14 cellular contexts compared by ENCODE assay signal in the genomic region with DNA sequence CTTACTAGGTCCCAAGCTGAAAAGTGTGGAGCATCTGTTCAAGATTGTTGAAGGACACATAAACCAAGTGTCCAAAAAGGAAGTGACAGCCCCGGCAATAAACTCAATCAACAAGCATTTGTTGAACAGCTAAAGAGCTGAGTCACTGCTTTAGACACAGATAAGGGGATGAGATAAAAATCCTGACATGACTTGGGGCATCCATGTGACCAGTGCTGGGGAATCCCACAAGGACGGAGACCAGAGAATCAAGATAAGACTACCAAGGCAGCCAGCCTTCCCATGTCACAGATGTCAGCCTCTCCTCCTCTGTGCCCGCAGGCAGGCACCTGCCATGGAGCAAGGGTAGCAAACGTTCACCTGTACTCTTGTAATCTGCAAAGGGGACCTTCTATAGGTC.
A peak's percentile ranks its signal among the peaks of the same experiment; 100 is the strongest.
DNase-seq lines count a peak whose midpoint lies in the region; ATAC-seq lines count a peak whose summit lies in the region.
"Had no signal": no experiment of that assay in that cellular context is flagged by ENCODE, and none has a peak within 500 bp of the region (broad histone marks: within the 10 kb centered on the region; RNA-seq: fewer than 3 reads in every experiment).

No MANE protein-coding gene starts in this region.

- DNase-seq in GM04504 (ENCODE audit: low read depth) = peak; percentile 6
- peak; percentile 17 for DNase-seq in SK-N-DZ (ENCODE audit: low spot score)
- peak; percentile 8 for DNase-seq in iris pigment epithelial cell (ENCODE audit: low read depth)
- DNase-seq in C1 segment of cervical spinal cord (lab: John Stamatoyannopoulos, UW) = no peak
- no peak for DNase-seq in 8988T
- no peak for DNase-seq in NCI-H1694 (lab: John Stamatoyannopoulos, UW)
- no peak for DNase-seq in activated T-cell treated with anti-CD3 and anti-CD28 coated beads, Interleukin-2, amount 50 U/mL, for 72 hours
- DNase-seq: DMS53, GDM1, GM23248, Karpas-422, NCI-H1930, NCI-H510A, NCI-H82 had no signal

- no peak overlapping the region for H3K27ac Mint-ChIP-seq in activated T-cell treated with anti-CD3 and anti-CD28 coated beads, Interleukin-2, amount 50 U/mL, for 72 hours

- no peak for ATAC-seq in activated T-cell treated with anti-CD3 and anti-CD28 coated beads, Interleukin-2, amount 50 U/mL, for 72 hours (replicated peaks in 1 of 2)

- no peaks in the 10 kb centered on the region for H3K4me1 Mint-ChIP-seq in activated T-cell treated with anti-CD3 and anti-CD28 coated beads, Interleukin-2, amount 50 U/mL, for 72 hours (ENCODE audit: low read depth)

- no peaks in the 10 kb centered on the region for H3K27me3 Mint-ChIP-seq in activated T-cell treated with anti-CD3 and anti-CD28 coated beads, Interleukin-2, amount 50 U/mL, for 72 hours (ENCODE audit: low read depth)

- no peaks in the 10 kb centered on the region for H3K36me3 Mint-ChIP-seq in activated T-cell treated with anti-CD3 and anti-CD28 coated beads, Interleukin-2, amount 50 U/mL, for 72 hours (ENCODE audit: insufficient read depth in 2 of 2)

- H3K4me3 Mint-ChIP-seq in activated T-cell treated with anti-CD3 and anti-CD28 coated beads, Interleukin-2, amount 50 U/mL, for 72 hours = no peak overlapping the region

- peaks cover 0 to under 1% of the 10 kb centered on the region in 2 donors for H3K9me3 Mint-ChIP-seq in activated T-cell treated with anti-CD3 and anti-CD28 coated beads, Interleukin-2, amount 50 U/mL, for 72 hours

Comparison
In these comparisons a context has a peak if more than half of its experiments do, and no peak if none do; other contexts are left out.
1. DNase-seq: peak in GM04504 (single experiment), SK-N-DZ (single experiment) and iris pigment epithelial cell (single experiment); none in C1 segment of cervical spinal cord (0 of 14), 8988T (single experiment), NCI-H1694 (single experiment) and activated T-cell treated with anti-CD3 and anti-CD28 coated beads, Interleukin-2, amount 50 U/mL, for 72 hours (0 of 2).